9 cellular contexts compared by ENCODE assay signal in the genomic region with DNA sequence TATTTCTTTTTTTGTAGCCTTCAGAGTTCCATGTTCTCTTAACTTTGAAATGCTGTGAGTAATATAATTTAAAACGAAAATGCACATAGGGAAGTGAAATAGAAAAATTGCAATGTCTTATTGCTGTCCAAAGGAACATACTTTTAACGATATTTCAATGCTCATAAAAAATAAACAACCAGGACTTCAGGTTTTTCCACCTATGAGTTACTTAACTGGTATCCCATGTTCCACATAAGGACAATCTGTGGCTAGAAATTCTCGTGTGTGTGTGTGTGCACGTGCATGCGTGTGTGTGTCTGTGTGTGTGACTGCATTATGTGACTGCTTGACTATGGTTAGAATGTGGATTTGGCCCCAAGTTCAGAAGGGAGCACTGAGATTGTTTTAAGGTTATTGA.
"Had no signal": no experiment of that assay in that cellular context is flagged by ENCODE, and none has a peak within 500 bp of the region (broad histone marks: within the 10 kb centered on the region; RNA-seq: fewer than 3 reads in every experiment).

No MANE protein-coding gene starts in this region.

- H3K9ac ChIP-seq: GM23248 had no signal

- DNase-seq: GM23248, GOT3, H7, HFFc6 had no signal

- H2AFZ ChIP-seq: GM23248 had no signal

- H3K4me3 ChIP-seq: GM23248, HAP-1 had no signal

- H3K27me3 Mint-ChIP-seq: IgD-negative memory B cell had no signal

- H3K36me3 ChIP-seq: HAP-1 had no signal

- H3K4me3 Mint-ChIP-seq: HFFc6, IgD-negative memory B cell had no signal

- H3K27ac Mint-ChIP-seq: HFFc6, IgD-negative memory B cell had no signal

- H3K36me3 Mint-ChIP-seq: IgD-negative memory B cell had no signal

- H3K9me3 Mint-ChIP-seq: HFFc6 had no signal

- H3K4me1 ChIP-seq: HAP-1 had no signal

- H3K4me1 Mint-ChIP-seq: IgD-negative memory B cell had no signal

- H3K9me3 ChIP-seq: HAP-1 had no signal

- H3K27ac ChIP-seq: GM23248, HL-60 had no signal

- ATAC-seq: HCT116, HepG2 had no signal
